In the genomic region with DNA sequence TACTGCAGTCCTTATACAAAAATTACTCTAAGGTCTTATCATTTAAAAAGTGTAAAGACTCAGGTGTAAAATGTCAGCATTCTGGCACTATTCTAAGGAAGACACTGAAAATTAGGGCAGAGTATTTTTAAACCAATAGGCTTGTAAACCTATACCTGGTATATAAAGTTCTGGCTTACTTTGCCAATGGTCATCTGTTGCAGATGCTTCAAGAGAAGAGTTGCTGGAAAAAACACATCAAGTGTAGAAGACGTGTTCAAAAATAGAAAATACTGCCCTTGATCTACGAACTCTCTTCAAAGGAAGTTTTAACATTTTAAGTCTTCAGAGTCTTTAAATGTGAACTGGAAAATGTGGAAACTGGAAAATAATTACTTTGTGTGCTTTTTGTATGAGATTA, we compare ENCODE assay signal across 11 cellular contexts. TPM values are rescaled to one million over a fixed set of nuclear protein-coding genes. Genes with fewer than 3 reads are reported as not detected.
DNase-seq lines count a peak whose midpoint lies in the region; ATAC-seq and TF ChIP-seq lines count a peak whose summit lies in the region.
"Had no signal": no experiment of that assay in that cellular context is flagged by ENCODE, and none has a peak within 500 bp of the region (broad histone marks: within the 10 kb centered on the region; RNA-seq: fewer than 3 reads in every experiment).

No MANE protein-coding gene starts in this region.

- peaks cover 45% of the 10 kb centered on the region for H3K4me1 Mint-ChIP-seq in activated CD8-positive, alpha-beta memory T cell treated with anti-CD3 and anti-CD28 coated beads, Interleukin-2, amount 10 ng/mL, durations not matched to agents 7 days and 5 days
- H3K4me1 Mint-ChIP-seq in WTC11 (peaks cover 10% of the 10 kb centered on the region; the same call in 1 of the 2 replicates), endodermal cell (peaks cover 19% of the 10 kb centered on the region)
- H3K4me1 Mint-ChIP-seq in stimulated activated naive B cell treated with anti-CD40 and anti-IgM and Interleukin-4, amounts not matched to agents 10 μg/mL and 1 μg/mL and 100 μg/mL, for 72 hours: peaks cover 19 to 48% of the 10 kb centered on the region in 2 donors

- WGBS in hepatocyte (ENCODE audit: low lambda C conversion rate, missing lambda C conversion rate): 86% methylated on average over 2 of the region's 2 CpGs
- WGBS in endodermal cell (ENCODE audit: insufficient coverage in 1 of 2, insufficient read length in 1 of 2), 2 experiments: 90 to 100% methylated on average over 2 of the region's 2 CpGs

- H3K9ac ChIP-seq in endodermal cell (ENCODE audit: extremely low read depth, low read length, poor library complexity, severe bottlenecking): no peak overlapping the region

- H4K20me1 ChIP-seq in hepatocyte (ENCODE audit: insufficient read depth, poor library complexity, severe bottlenecking): peaks cover 3% of the 10 kb centered on the region

- peak overlapping the region; percentile 69 for H3K4me2 ChIP-seq in hepatocyte

- no peaks in the 10 kb centered on the region for H3K9me3 Mint-ChIP-seq in activated CD8-positive, alpha-beta memory T cell treated with anti-CD3 and anti-CD28 coated beads, Interleukin-2, amount 10 ng/mL, durations not matched to agents 7 days and 5 days (ENCODE audit: low read depth)
- H3K9me3 Mint-ChIP-seq in WTC11 (no peaks in the 10 kb centered on the region), endodermal cell (no peaks in the 10 kb centered on the region)
- H3K9me3 Mint-ChIP-seq in stimulated activated naive B cell treated with anti-CD40 and anti-IgM and Interleukin-4, amounts not matched to agents 10 μg/mL and 1 μg/mL and 100 μg/mL, for 72 hours: no peaks in the 10 kb centered on the region

- peak overlapping the region; percentile 90 for H3K27ac Mint-ChIP-seq in activated CD8-positive, alpha-beta memory T cell treated with anti-CD3 and anti-CD28 coated beads, Interleukin-2, amount 10 ng/mL, durations not matched to agents 7 days and 5 days
- H3K27ac Mint-ChIP-seq in WTC11 (peak overlapping the region; percentile 10; the same call in 1 of the 2 replicates), endodermal cell (no peak overlapping the region)
- peak overlapping the region; percentile 60 for H3K27ac Mint-ChIP-seq in stimulated activated naive B cell treated with anti-CD40 and anti-IgM and Interleukin-4, amounts not matched to agents 10 μg/mL and 1 μg/mL and 100 μg/mL, for 72 hours

- CTCF ChIA-PET in activated CD8-positive, alpha-beta memory T cell treated with anti-CD3 and anti-CD28 coated beads, Interleukin-2, amount 10 ng/mL, durations not matched to agents 7 days and 5 days (lab: Charles Lee): interaction anchor here (1.1 to 2.8 kb wide), 5 partner anchors 9 to 192 kb away, joined by 3 to 22 read pairs (median 13); a partner anchor contains a TSS
- CTCF ChIA-PET in WTC11 (lab: Charles Lee): no interaction called here

- DNase-seq in activated CD8-positive, alpha-beta memory T cell treated with anti-CD3 and anti-CD28 coated beads, Interleukin-2, amount 10 ng/mL, durations not matched to agents 7 days and 5 days: no peak
- DNase-seq in activated CD8-positive, alpha-beta memory T cell treated with anti-CD3 and anti-CD28 coated beads for 24 hours: no peak
- DNase-seq in WTC11 (ENCODE audit: low spot score) (no peak), hepatocyte (ENCODE audit: low spot score) (no peak), C1 segment of cervical spinal cord (lab: John Stamatoyannopoulos, UW) (no peak), endodermal cell (no peak)
- DNase-seq in stimulated activated naive B cell treated with anti-CD40 and anti-IgM and Interleukin-4, amounts not matched to agents 10 μg/mL and 1 μg/mL and 100 μg/mL, for 72 hours: no peak
- no peak for DNase-seq in NK-92 treated with Interleukin-12 subunit alpha and Interleukin-12 subunit beta, amount 100 ng/mL, for 24 hours (lab: John Stamatoyannopoulos, UW)
- DNase-seq: GOT3, left colon, SIG-M5 had no signal

- no peak overlapping the region for H2AFZ ChIP-seq in hepatocyte

- H3K27me3 ChIP-seq in hepatocyte (no peaks in the 10 kb centered on the region), endodermal cell (ENCODE audit: control insufficient read depth, insufficient read depth, low read length, poor library complexity, severe bottlenecking) (no peaks in the 10 kb centered on the region)

- H3K36me3 Mint-ChIP-seq in activated CD8-positive, alpha-beta memory T cell treated with anti-CD3 and anti-CD28 coated beads, Interleukin-2, amount 10 ng/mL, durations not matched to agents 7 days and 5 days: peaks cover 28% of the 10 kb centered on the region
- H3K36me3 Mint-ChIP-seq in WTC11 (no peaks in the 10 kb centered on the region), endodermal cell (ENCODE audit: low read depth) (no peaks in the 10 kb centered on the region)
- peaks cover 2 to 5% of the 10 kb centered on the region in 2 donors for H3K36me3 Mint-ChIP-seq in stimulated activated naive B cell treated with anti-CD40 and anti-IgM and Interleukin-4, amounts not matched to agents 10 μg/mL and 1 μg/mL and 100 μg/mL, for 72 hours

- ATAC-seq in activated CD8-positive, alpha-beta memory T cell treated with anti-CD3 and anti-CD28 coated beads, Interleukin-2, amount 10 ng/mL, durations not matched to agents 7 days and 5 days: no peak
- ATAC-seq in WTC11: no peak
- no peak for ATAC-seq in stimulated activated naive B cell treated with anti-CD40 and anti-IgM and Interleukin-4, amounts not matched to agents 10 μg/mL and 1 μg/mL and 100 μg/mL, for 72 hours (replicated peaks)
- ATAC-seq: left colon had no signal

- TF ChIP-seq CTCF in WTC11 (IDR thresholded peaks at IDR 0.05) (no peak), hepatocyte (IDR thresholded peaks at IDR 0.05; ENCODE audit: poor library complexity) (no peak), endodermal cell (conservative IDR thresholded peaks at IDR 0.05) (no peak)

- no peaks in the 10 kb centered on the region for H3K27me3 Mint-ChIP-seq in activated CD8-positive, alpha-beta memory T cell treated with anti-CD3 and anti-CD28 coated beads, Interleukin-2, amount 10 ng/mL, durations not matched to agents 7 days and 5 days
- H3K27me3 Mint-ChIP-seq in WTC11 (ENCODE audit: low read depth): no peaks in the 10 kb centered on the region
- H3K27me3 Mint-ChIP-seq in stimulated activated naive B cell treated with anti-CD40 and anti-IgM and Interleukin-4, amounts not matched to agents 10 μg/mL and 1 μg/mL and 100 μg/mL, for 72 hours: no peaks in the 10 kb centered on the region
- H3K27me3 Mint-ChIP-seq in endodermal cell (ENCODE audit: insufficient read depth): no peaks in the 10 kb centered on the region

- no peaks in the 10 kb centered on the region for H3K36me3 ChIP-seq in hepatocyte (replicated peaks; ENCODE audit: insufficient read depth, low read depth)
- H3K36me3 ChIP-seq in endodermal cell (ENCODE audit: control insufficient read depth, insufficient read depth, low read length): peaks cover 4% of the 10 kb centered on the region

- H3K4me3 ChIP-seq in hepatocyte (no peak overlapping the region), endodermal cell (ENCODE audit: low read length) (no peak overlapping the region)

- H3K4me1 ChIP-seq in hepatocyte (ENCODE audit: insufficient read depth) (peaks cover 27% of the 10 kb centered on the region), endodermal cell (ENCODE audit: control insufficient read depth, insufficient read depth, low read length) (no peaks in the 10 kb centered on the region)

- H3K9me2 ChIP-seq in hepatocyte (replicated peaks; ENCODE audit: insufficient read depth): no peaks in the 10 kb centered on the region

- no peak overlapping the region for H3K27ac ChIP-seq in hepatocyte
- no peak overlapping the region for H3K27ac ChIP-seq in endodermal cell (ENCODE audit: low read depth, low read length)

- peak overlapping the region; percentile 90 for H3K4me3 Mint-ChIP-seq in activated CD8-positive, alpha-beta memory T cell treated with anti-CD3 and anti-CD28 coated beads, Interleukin-2, amount 10 ng/mL, durations not matched to agents 7 days and 5 days
- H3K4me3 Mint-ChIP-seq in WTC11 (no peak overlapping the region), endodermal cell (no peak overlapping the region)
- H3K4me3 Mint-ChIP-seq in stimulated activated naive B cell treated with anti-CD40 and anti-IgM and Interleukin-4, amounts not matched to agents 10 μg/mL and 1 μg/mL and 100 μg/mL, for 72 hours: peak overlapping the region; percentile 37 to 58

- POLR2A ChIA-PET in WTC11 (lab: Charles Lee): no interaction called here

- peaks cover 94% of the 10 kb centered on the region for H3K79me2 ChIP-seq in hepatocyte

- H3K9me3 ChIP-seq in hepatocyte (ENCODE audit: low read depth): no peaks in the 10 kb centered on the region
- no peaks in the 10 kb centered on the region for H3K9me3 ChIP-seq in endodermal cell (ENCODE audit: control insufficient read depth, low read length)

TF ChIP-seq in WTC11, 78 proteins besides CTCF, POLR2A, EP300 and RAD21 (continues in another document):
- TF ChIP-seq NR3C1 (CRISPR knock-in tag; conservative IDR thresholded peaks at IDR 0.05; ENCODE audit: low read depth) (no peak), TEAD4 (CRISPR knock-in tag; IDR thresholded peaks at IDR 0.05) (no peak), OVOL2 (CRISPR knock-in tag; IDR thresholded peaks at IDR 0.05; ENCODE audit: borderline replicate concordance) (no peak)
- TF ChIP-seq, protein P1, sequence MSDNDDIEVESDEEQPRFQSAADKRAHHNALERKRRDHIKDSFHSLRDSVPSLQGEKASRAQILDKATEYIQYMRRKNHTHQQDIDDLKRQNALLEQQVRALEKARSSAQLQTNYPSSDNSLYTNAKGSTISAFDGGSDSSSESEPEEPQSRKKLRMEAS (CRISPR knock-in tag; IDR thresholded peaks at IDR 0.05): no peak
- TF ChIP-seq, protein P2, sequence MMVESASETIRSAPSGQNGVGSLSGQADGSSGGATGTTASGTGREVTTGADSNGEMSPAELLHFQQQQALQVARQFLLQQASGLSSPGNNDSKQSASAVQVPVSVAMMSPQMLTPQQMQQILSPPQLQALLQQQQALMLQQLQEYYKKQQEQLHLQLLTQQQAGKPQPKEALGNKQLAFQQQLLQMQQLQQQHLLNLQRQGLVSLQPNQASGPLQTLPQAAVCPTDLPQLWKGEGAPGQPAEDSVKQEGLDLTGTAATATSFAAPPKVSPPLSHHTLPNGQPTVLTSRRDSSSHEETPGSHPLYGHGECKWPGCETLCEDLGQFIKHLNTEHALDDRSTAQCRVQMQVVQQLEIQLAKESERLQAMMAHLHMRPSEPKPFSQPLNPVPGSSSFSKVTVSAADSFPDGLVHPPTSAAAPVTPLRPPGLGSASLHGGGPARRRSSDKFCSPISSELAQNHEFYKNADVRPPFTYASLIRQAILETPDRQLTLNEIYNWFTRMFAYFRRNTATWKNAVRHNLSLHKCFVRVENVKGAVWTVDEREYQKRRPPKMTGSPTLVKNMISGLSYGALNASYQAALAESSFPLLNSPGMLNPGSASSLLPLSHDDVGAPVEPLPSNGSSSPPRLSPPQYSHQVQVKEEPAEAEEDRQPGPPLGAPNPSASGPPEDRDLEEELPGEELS (CRISPR knock-in tag; IDR thresholded peaks at IDR 0.05): no peak

RNA-seq across cellular contexts. Expression of a gene that starts 23.9 kb away (rescaled TPM):
- total RNA-seq in activated CD8-positive, alpha-beta memory T cell treated with anti-CD3 and anti-CD28 coated beads, Interleukin-2, amount 10 ng/mL, durations not matched to agents 7 days and 5 days: 10 to 100 TPM; 52.7 to 81.4 TPM
- total RNA-seq in WTC11 (2021) (15.0 to 18.6 TPM (median 15.9 TPM) in 3 replicates), hepatocyte (38.0 and 39.2 TPM in 2 replicates), endodermal cell (10 to 100 TPM; 17.5 to 22.1 TPM)
- polyA plus RNA-seq in hepatocyte: 18.8 and 21.2 TPM in 2 replicates
- 29.1 TPM for polyA plus RNA-seq in endodermal cell (2013, experiment 1 of 2)
- polyA plus RNA-seq in endodermal cell (2013, experiment 2 of 2): 26.7 TPM

Comparison
In these comparisons a context has a peak if more than half of its experiments do, and no peak if none do; other contexts are left out.
1. H3K4me3 Mint-ChIP-seq: peak in activated CD8-positive, alpha-beta memory T cell treated with anti-CD3 and anti-CD28 coated beads, Interleukin-2, amount 10 ng/mL, durations not matched to agents 7 days and 5 days (single experiment) and stimulated activated naive B cell treated with anti-CD40 and anti-IgM and Interleukin-4, amounts not matched to agents 10 μg/mL and 1 μg/mL and 100 μg/mL, for 72 hours (2 of 2); none in WTC11 (single experiment) and endodermal cell (single experiment).